In the genomic region with DNA sequence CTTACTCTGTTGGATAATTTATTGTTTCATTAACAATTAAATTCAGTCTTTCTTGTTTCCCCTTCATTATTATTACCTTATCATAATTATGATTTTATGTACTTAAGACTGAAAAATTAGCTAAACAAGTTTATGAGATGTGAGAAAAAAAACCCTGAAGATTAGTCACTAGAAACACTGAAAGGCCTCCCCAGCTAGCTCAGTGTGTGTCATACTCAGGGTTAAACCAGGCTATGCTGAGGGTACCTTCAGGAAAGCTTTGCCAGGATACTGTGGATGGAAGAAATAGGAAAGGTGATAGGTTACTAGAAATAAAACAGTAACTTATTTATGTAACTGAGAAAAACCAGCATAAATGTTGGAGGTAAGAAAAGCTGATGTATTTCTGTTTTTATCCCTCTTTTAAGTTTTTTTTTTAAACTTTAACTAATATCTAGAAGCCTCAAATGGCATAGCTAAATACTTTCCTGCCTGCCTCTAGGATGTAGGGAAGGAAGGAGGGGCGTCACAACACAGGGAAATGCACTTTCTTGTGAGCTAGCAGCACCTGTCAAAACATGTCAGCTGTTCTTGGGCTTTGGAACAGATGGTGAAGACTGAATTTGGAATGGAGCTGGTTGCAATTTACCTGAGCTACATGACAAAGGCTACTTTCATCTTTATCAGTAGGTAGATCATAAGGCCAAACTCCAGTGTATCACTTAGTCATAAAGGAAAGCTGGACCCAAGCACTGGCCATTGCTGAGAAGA, we compare ENCODE assay signal across 1 cellular context.
TF ChIP-seq lines count a peak whose summit lies in the region.

No MANE protein-coding gene starts in this region.

TF ChIP-seq in IMR-90, 13 proteins besides CTCF, POLR2A, EP300 and RAD21:
- TF ChIP-seq SMC3 (IDR thresholded peaks at IDR 0.05; ENCODE audit: low read depth, low read length) (no peak), MAZ (IDR thresholded peaks at IDR 0.05; ENCODE audit: borderline replicate concordance, low read depth, low read length) (no peak), RFX5 (IDR thresholded peaks at IDR 0.05; ENCODE audit: low read depth, low read length) (no peak), USF2 (IDR thresholded peaks at IDR 0.05; ENCODE audit: low read depth, low read length) (no peak), FOS (IDR thresholded peaks at IDR 0.05; ENCODE audit: low read depth, low read length) (no peak), RCOR1 (IDR thresholded peaks at IDR 0.05; ENCODE audit: insufficient replicate concordance, low read length) (no peak), MXI1 (IDR thresholded peaks at IDR 0.05; ENCODE audit: borderline replicate concordance, low read depth, low read length) (no peak), NFE2L2 (IDR thresholded peaks at IDR 0.05; ENCODE audit: low read depth, low read length) (no peak)
